Comparison of ENCODE assay signal across 8 cellular contexts in genomic region chr12:68745904-68746571, GRCh38. TPM values are rescaled to one million over a fixed set of nuclear protein-coding genes. Genes with fewer than 3 reads are reported as not detected.
DNase-seq lines count a peak whose midpoint lies in the region; ATAC-seq, FAIRE-seq and TF ChIP-seq lines count a peak whose summit lies in the region.

Gene SLC35E3, plus strand, starts transcription at chr12:68746176. Its CDS starts 202 bp downstream, at chr12:68746378.

- peak within 1 kb of the TSS; percentile 95 for H3K4me3 Mint-ChIP-seq in activated naive CD8-positive, alpha-beta T cell treated with anti-CD3 and anti-CD28 coated beads, Interleukin-2, amount 10 ng/mL, durations not matched to agents 7 days and 5 days

- 0% methylated on average over 52 of the region's 52 CpGs for WGBS in pancreas, 2 donors

- H3K4me1 ChIP-seq in cardiac muscle cell (ENCODE audit: low read depth) (peaks cover 18% of the 10 kb centered on the region), pancreas (peaks cover 8 to 9% (median 8%) of the 10 kb centered on the region in 3 donors), tibial artery (peaks cover 0 to 21% (median 11%) of the 10 kb centered on the region in 4 donors)

- H3K4me3 ChIP-seq in cardiac muscle cell (peak within 1 kb of the TSS; percentile 52), pancreas (peak within 1 kb of the TSS; percentile 34 to 81 (median 70)), tibial artery (peak within 1 kb of the TSS; percentile 74 to 79)

- peaks cover 12% of the 10 kb centered on the region for H3K36me3 Mint-ChIP-seq in activated naive CD8-positive, alpha-beta T cell treated with anti-CD3 and anti-CD28 coated beads, Interleukin-2, amount 10 ng/mL, durations not matched to agents 7 days and 5 days

- H3K9me3 ChIP-seq in cardiac muscle cell (ENCODE audit: low read depth) (no peaks in the 10 kb centered on the region), pancreas (no peaks in the 10 kb centered on the region), tibial artery (no peaks in the 10 kb centered on the region)

- peak within 1 kb of the TSS; percentile 85 for H3K27ac Mint-ChIP-seq in activated naive CD8-positive, alpha-beta T cell treated with anti-CD3 and anti-CD28 coated beads, Interleukin-2, amount 10 ng/mL, durations not matched to agents 7 days and 5 days

- peaks cover 38% of the 10 kb centered on the region for H3K4me1 Mint-ChIP-seq in activated naive CD8-positive, alpha-beta T cell treated with anti-CD3 and anti-CD28 coated beads, Interleukin-2, amount 10 ng/mL, durations not matched to agents 7 days and 5 days

- H3K27me3 Mint-ChIP-seq in activated naive CD8-positive, alpha-beta T cell treated with anti-CD3 and anti-CD28 coated beads, Interleukin-2, amount 10 ng/mL, durations not matched to agents 7 days and 5 days: no peaks in the 10 kb centered on the region

- H3K36me3 ChIP-seq in cardiac muscle cell (peaks cover 3% of the 10 kb centered on the region), pancreas (no peaks in the 10 kb centered on the region), tibial artery (peaks cover 0 to 7% (median 0%) of the 10 kb centered on the region in 3 donors)

- no peaks in the 10 kb centered on the region for H3K27me3 ChIP-seq in cardiac muscle cell
- H3K27me3 ChIP-seq in pancreas: no peaks in the 10 kb centered on the region
- H3K27me3 ChIP-seq in tibial artery: no peaks in the 10 kb centered on the region

- FAIRE-seq in pancreas (lab: Jason Lieb, UNC): no peak

- H3K27ac ChIP-seq in cardiac muscle cell: peak within 1 kb of the TSS; percentile 32
- H3K27ac ChIP-seq in pancreas: peak within 1 kb of the TSS; percentile 28 to 60 (median 58)
- peak within 1 kb of the TSS; percentile 73 to 84 for H3K27ac ChIP-seq in tibial artery

- TF ChIP-seq CTCF in GM10266 (IDR thresholded peaks at IDR 0.05; ENCODE audit: control insufficient read depth, insufficient read depth, low read depth, missing control alignments): no peak
- no peak for TF ChIP-seq CTCF in cardiac muscle cell (IDR thresholded peaks at IDR 0.05; ENCODE audit: low read depth, low read length)
- no peak for TF ChIP-seq CTCF in pancreas (IDR thresholded peaks at IDR 0.05)
- no peak for TF ChIP-seq CTCF in tibial artery (IDR thresholded peaks at IDR 0.05)

- POLR2A ChIA-PET in activated naive CD8-positive, alpha-beta T cell treated with anti-CD3 and anti-CD28 coated beads, Interleukin-2, amount 10 ng/mL, durations not matched to agents 7 days and 5 days (lab: Charles Lee): interaction anchor here (0.7 to 3.2 kb wide), 6 partner anchors 25 to 133 kb away, joined by 3 to 61 read pairs (median 4); partner anchors contain the start of gene MDM2

- ATAC-seq in HG02623 (IDR thresholded peaks at IDR 0.05; ENCODE audit: unreplicated experiment) (peak; percentile 97), pancreas (peak; percentile 99 to 100 (median 100))
- ATAC-seq in activated naive CD8-positive, alpha-beta T cell treated with anti-CD3 and anti-CD28 coated beads, Interleukin-2, amount 10 ng/mL, durations not matched to agents 7 days and 5 days (ENCODE audit: low read depth): peak; percentile 98

- H3K9me3 Mint-ChIP-seq in activated naive CD8-positive, alpha-beta T cell treated with anti-CD3 and anti-CD28 coated beads, Interleukin-2, amount 10 ng/mL, durations not matched to agents 7 days and 5 days: no peaks in the 10 kb centered on the region

- intact Hi-C loops in pancreas (cut with DNase I): no loop called here
- intact Hi-C loops in tibial artery (cut with DNase I; ENCODE audit: low total_unique reads): loop anchor here (5.0 to 10.0 kb wide), 2 partner anchors 61 to 381 kb away; partner anchors contain the start of gene MDM2

- DNase-seq in GM10266 (ENCODE audit: extremely low spot score) (peak; percentile 91), NCI-H1105 (lab: John Stamatoyannopoulos, UW) (peak; percentile 95), SKM-1 (lab: John Stamatoyannopoulos, UW; ENCODE audit: unreplicated experiment) (peak; percentile 43), cardiac muscle cell (ENCODE audit: low read depth in 1 of 2, low spot score in 1 of 2) (peak; percentile 91 to 96), pancreas (peak; percentile 86 to 96 (median 90)), tibial artery (peak; percentile 92 to 95)
- peak; percentile 93 for DNase-seq in activated naive CD8-positive, alpha-beta T cell treated with anti-CD3 and anti-CD28 coated beads, Interleukin-2, amount 10 ng/mL, durations not matched to agents 7 days and 5 days

RNA-seq across cellular contexts. Expression of gene SLC35E3, which starts in this region (rescaled TPM):
- total RNA-seq in activated naive CD8-positive, alpha-beta T cell treated with anti-CD3 and anti-CD28 coated beads, Interleukin-2, amount 10 ng/mL, durations not matched to agents 7 days and 5 days: 1 to 10 TPM; 8.3 to 9.1 TPM
- total RNA-seq in cardiac muscle cell: 4.8 and 6.9 TPM in 2 replicates
- polyA plus RNA-seq in cardiac muscle cell: 22.5 and 25.4 TPM in 2 replicates
- total RNA-seq in pancreas: 1 to 10 TPM; 5.0 to 8.6 (median 6.6) TPM
- 1 to 10 TPM; 4.1 to 4.2 TPM for polyA plus RNA-seq in pancreas

Comparison
In these comparisons a context has a peak if more than half of its experiments do, and no peak if none do; other contexts are left out.
1. Peak in every context shown above with its lines: DNase-seq, ATAC-seq, H3K4me3 ChIP-seq and H3K27ac ChIP-seq.
2. DNase-seq: peak in every context shown above with its lines; median percentile 95 in NCI-H1105; 94 in cardiac muscle cell; 94 in tibial artery; 93 in activated naive CD8-positive, alpha-beta T cell treated with anti-CD3 and anti-CD28 coated beads, Interleukin-2, amount 10 ng/mL, durations not matched to agents 7 days and 5 days; 91 in GM10266; 90 in pancreas; 43 in SKM-1.